In genomic region chr5:3311443-3311842, GRCh38 we compare ENCODE assay signal across 22 cellular contexts.
DNase-seq lines count a peak whose midpoint lies in the region; ATAC-seq and TF ChIP-seq lines count a peak whose summit lies in the region.
"Had no signal": no experiment of that assay in that cellular context is flagged by ENCODE, and none has a peak within 500 bp of the region (broad histone marks: within the 10 kb centered on the region; RNA-seq: fewer than 3 reads in every experiment).

No MANE protein-coding gene starts in this region.

- no peak for TF ChIP-seq POLR2A in GM18505 (IDR thresholded peaks at IDR 0.05; ENCODE audit: borderline replicate concordance, extremely low read depth, insufficient read depth, insufficient read length)

- H3K4me3 Mint-ChIP-seq in chondrocyte (ENCODE audit: unreplicated experiment), result no peak overlapping the region
- H3K4me3 Mint-ChIP-seq: activated CD4-positive, alpha-beta memory T cell treated with anti-CD3 and anti-CD28 coated beads, Interleukin-2, amount 10 ng/mL, durations not matched to agents 7 days and 5 days; activated T-cell treated with anti-CD3 and anti-CD28 coated beads, Interleukin-2, amount 50 U/mL, for 24 hours; brain; HFFc6; T-cell had no signal

- no peak overlapping the region for H3K4me3 ChIP-seq in mesodermal cell (ENCODE audit: extremely low read depth, insufficient read depth, low read length, poor library complexity, severe bottlenecking)
- H3K4me3 ChIP-seq in WERI-Rb-1 (ENCODE audit: low read depth, low read length), result no peak overlapping the region
- H3K4me3 ChIP-seq in ascending aorta, result no peak overlapping the region
- H3K4me3 ChIP-seq: A549 had no signal

- TF ChIP-seq CTCF in chondrocyte (IDR thresholded peaks at IDR 0.05), result no peak
- no peak for TF ChIP-seq CTCF in WERI-Rb-1 (IDR thresholded peaks at IDR 0.05; ENCODE audit: low read depth, low read length)
- TF ChIP-seq CTCF in ascending aorta (IDR thresholded peaks at IDR 0.05), result no peak

- peaks cover 10% of the 10 kb centered on the region for H3K4me1 Mint-ChIP-seq in chondrocyte (ENCODE audit: low read depth)
- H3K4me1 Mint-ChIP-seq: activated CD4-positive, alpha-beta memory T cell treated with anti-CD3 and anti-CD28 coated beads, Interleukin-2, amount 10 ng/mL, durations not matched to agents 7 days and 5 days; brain; T-cell had no signal

- peaks cover 3% of the 10 kb centered on the region for H3K27me3 Mint-ChIP-seq in chondrocyte (ENCODE audit: low read depth)
- H3K27me3 Mint-ChIP-seq: activated CD4-positive, alpha-beta memory T cell treated with anti-CD3 and anti-CD28 coated beads, Interleukin-2, amount 10 ng/mL, durations not matched to agents 7 days and 5 days; activated T-cell treated with anti-CD3 and anti-CD28 coated beads, Interleukin-2, amount 50 U/mL, for 24 hours; T-cell had no signal

- H3K27me3 ChIP-seq in WERI-Rb-1 (ENCODE audit: insufficient read depth, low read depth, severe bottlenecking), result peaks cover 100% of the 10 kb centered on the region
- H3K27me3 ChIP-seq in ascending aorta, result no peaks in the 10 kb centered on the region

- peak; percentile 79 for DNase-seq in Daoy (ENCODE audit: low read depth)
- DNase-seq in NCI-H774 (lab: John Stamatoyannopoulos, UW), result peak; percentile 26
- DNase-seq in chondrocyte (ENCODE audit: low spot score), result no peak
- DNase-seq in WERI-Rb-1, result no peak
- no peak for DNase-seq in ascending aorta (ENCODE audit: low spot score in 2 of 2)
- DNase-seq in Ammon's horn (ENCODE audit: low spot score), result no peak
- DNase-seq: activated CD4-positive, alpha-beta memory T cell treated with anti-CD3 and anti-CD28 coated beads, Interleukin-2, amount 10 ng/mL, durations not matched to agents 7 days and 5 days; activated naive CD4-positive, alpha-beta T cell treated with anti-CD3 and anti-CD28 coated beads, Interleukin-2, amount 50 U/mL, for 16 hours; activated T-cell treated with anti-CD3 and anti-CD28 coated beads, Interleukin-2, amount 50 U/mL, for 24 hours; cortex of kidney; DMS 273 treated with DMSO at 0.1 percent for 48 hours; HFFc6; KG1; NK-92 treated with Interleukin-12 subunit alpha and Interleukin-12 subunit beta, amount 100 ng/mL, for 24 hours; small intestine; stimulated activated CD4-positive, alpha-beta T cell treated with anti-CD3 and anti-CD28 coated beads, Interleukin-4, amount 100 ng/mL, for 1 hour; T-cell had no signal

- intact Hi-C loops in ascending aorta (cut with DNase I), result no loop called here

- peaks cover 16% of the 10 kb centered on the region for H3K9me3 ChIP-seq in mesodermal cell (ENCODE audit: control insufficient read depth, low read length)
- H3K9me3 ChIP-seq in WERI-Rb-1 (ENCODE audit: severe bottlenecking), result peaks cover 28% of the 10 kb centered on the region
- no peaks in the 10 kb centered on the region for H3K9me3 ChIP-seq in ascending aorta
- H3K9me3 ChIP-seq: A549 had no signal

- H3K36me3 ChIP-seq in mesodermal cell (ENCODE audit: control insufficient read depth, insufficient read depth, low read length) (no peaks in the 10 kb centered on the region), WERI-Rb-1 (no peaks in the 10 kb centered on the region), ascending aorta (no peaks in the 10 kb centered on the region)

- H3K9me3 Mint-ChIP-seq in chondrocyte (ENCODE audit: low read depth), result peaks cover 18% of the 10 kb centered on the region
- H3K9me3 Mint-ChIP-seq: activated T-cell treated with anti-CD3 and anti-CD28 coated beads, Interleukin-2, amount 50 U/mL, for 24 hours had no signal

- H3K4me1 ChIP-seq in mesodermal cell (ENCODE audit: control insufficient read depth, insufficient read depth, low read length, poor library complexity, severe bottlenecking), result peaks cover 11% of the 10 kb centered on the region
- no peaks in the 10 kb centered on the region for H3K4me1 ChIP-seq in ascending aorta
- H3K4me1 ChIP-seq: A549 had no signal

- H3K27ac Mint-ChIP-seq in chondrocyte (ENCODE audit: unreplicated experiment), result peak overlapping the region; percentile 27
- H3K27ac Mint-ChIP-seq: activated CD4-positive, alpha-beta memory T cell treated with anti-CD3 and anti-CD28 coated beads, Interleukin-2, amount 10 ng/mL, durations not matched to agents 7 days and 5 days; activated T-cell treated with anti-CD3 and anti-CD28 coated beads, Interleukin-2, amount 50 U/mL, for 24 hours; HFFc6; T-cell had no signal

- no peaks in the 10 kb centered on the region for H3K36me3 Mint-ChIP-seq in chondrocyte (ENCODE audit: low read depth)
- H3K36me3 Mint-ChIP-seq: brain, T-cell had no signal

- no peak for ATAC-seq in GM18505 (IDR thresholded peaks at IDR 0.05; ENCODE audit: unreplicated experiment)
- ATAC-seq: A549, T-cell had no signal

- H3K27ac ChIP-seq in mesodermal cell (ENCODE audit: low read depth, low read length, severe bottlenecking), result peak overlapping the region; percentile 10
- H3K27ac ChIP-seq in WERI-Rb-1, result no peak overlapping the region
- H3K27ac ChIP-seq in ascending aorta, result no peak overlapping the region
- H3K27ac ChIP-seq: A549, VCaP had no signal

- 95% methylated on average over 4 to 7 of the region's 7 CpGs for WGBS in mesodermal cell (ENCODE audit: insufficient coverage in 2 of 2), 2 experiments

Comparison
In these comparisons a context has a peak if more than half of its experiments do, and no peak if none do; other contexts are left out.
1. DNase-seq: peak in Daoy (single experiment) and NCI-H774 (single experiment); none in chondrocyte (single experiment), WERI-Rb-1 (single experiment), ascending aorta (0 of 2) and Ammon's horn (single experiment).